Comparison of ENCODE assay signal across 23 cellular contexts in the genomic region with DNA sequence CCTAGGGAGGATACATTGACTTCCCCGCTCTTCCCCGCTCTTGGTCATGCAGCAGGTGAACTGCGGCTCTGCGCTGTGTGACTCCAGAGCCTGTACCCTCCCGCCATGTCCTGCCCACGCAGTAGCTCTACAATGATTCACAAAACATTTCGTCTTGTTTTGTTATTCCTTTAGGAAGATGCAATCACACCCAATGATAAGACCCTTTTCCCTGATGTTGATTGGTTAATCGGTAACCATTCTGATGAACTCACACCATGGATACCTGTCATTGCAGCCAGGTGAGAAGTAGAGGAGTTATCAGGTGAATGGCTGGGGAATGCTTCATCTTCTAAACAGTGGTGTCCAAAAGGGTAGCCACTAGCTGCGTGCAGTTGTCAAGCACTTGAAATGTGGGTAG. TPM values are rescaled to one million over a fixed set of nuclear protein-coding genes. Genes with fewer than 3 reads are reported as not detected.
DNase-seq lines count a peak whose midpoint lies in the region; ATAC-seq and TF ChIP-seq lines count a peak whose summit lies in the region.
"Had no signal": no experiment of that assay in that cellular context is flagged by ENCODE, and none has a peak within 500 bp of the region (broad histone marks: within the 10 kb centered on the region; RNA-seq: fewer than 3 reads in every experiment).

No MANE protein-coding gene starts in this region.

- intact Hi-C loops in Caco-2 (cut with micrococcal nuclease; ENCODE audit: unreplicated experiment), result loop anchor here (5.0 kb wide), 1 partner anchor 68 kb away; no protein-coding TSS in a partner anchor
- intact Hi-C loops in esophagus muscularis mucosa (cut with DNase I), result no loop called here

- H3K27me3 Mint-ChIP-seq in Caco-2 (ENCODE audit: insufficient read depth, unreplicated experiment) (no peaks in the 10 kb centered on the region), WTC11 (ENCODE audit: low read depth) (no peaks in the 10 kb centered on the region), type B pancreatic cell (no peaks in the 10 kb centered on the region), chondrocyte (ENCODE audit: low read depth) (no peaks in the 10 kb centered on the region)
- H3K27me3 Mint-ChIP-seq: B cell; CD4-positive, alpha-beta T cell had no signal

- H2BK5ac ChIP-seq in trophoblast cell (ENCODE audit: low read depth, low read length, poor library complexity), result no peak overlapping the region

- H3K27ac Mint-ChIP-seq in Caco-2 (ENCODE audit: unreplicated experiment) (peak overlapping the region; percentile 77), WTC11 (peak overlapping the region; percentile 25; the same call in 1 of the 2 replicates), type B pancreatic cell (peak overlapping the region; percentile 72), chondrocyte (ENCODE audit: unreplicated experiment) (no peak overlapping the region)
- H3K27ac Mint-ChIP-seq: B cell; CD4-positive, alpha-beta T cell; CD8-positive, alpha-beta T cell had no signal

- no peak for ATAC-seq in WTC11
- ATAC-seq: A549; CD8-positive, alpha-beta T cell; GM12878 had no signal

- no peak for TF ChIP-seq POLR2A in esophagus muscularis mucosa (IDR thresholded peaks at IDR 0.05; ENCODE audit: low read depth)

- H3K36me3 Mint-ChIP-seq in Caco-2 (ENCODE audit: insufficient read depth, unreplicated experiment) (peaks cover 22% of the 10 kb centered on the region), WTC11 (peaks cover 28% of the 10 kb centered on the region), type B pancreatic cell (peaks cover 14% of the 10 kb centered on the region), chondrocyte (ENCODE audit: low read depth) (peaks cover 16% of the 10 kb centered on the region)

- H3K79me2 ChIP-seq in trophoblast cell (ENCODE audit: control insufficient read depth, insufficient read depth, low read length, poor library complexity), result no peaks in the 10 kb centered on the region

- H3K27me3 ChIP-seq in Caco-2 (replicated peaks; ENCODE audit: control insufficient read depth, insufficient read depth, low read length) (no peaks in the 10 kb centered on the region), trophoblast cell (ENCODE audit: insufficient read depth, low read length) (no peaks in the 10 kb centered on the region), esophagus muscularis mucosa (no peaks in the 10 kb centered on the region), SJCRH30 (no peaks in the 10 kb centered on the region)
- H3K27me3 ChIP-seq: BLaER1 treated with 17β-estradiol and CSF1 and Interleukin-3, amounts not matched to agents 10 nM and 100 nM had no signal

- no peak overlapping the region for H3K14ac ChIP-seq in trophoblast cell (ENCODE audit: low read length)

- H3K23ac ChIP-seq in trophoblast cell (ENCODE audit: low read length), result no peak overlapping the region

- POLR2A ChIA-PET in Caco-2 (lab: Charles Lee) (no interaction called here), WTC11 (lab: Charles Lee) (no interaction called here)

- no TSS peak for BruUV-seq in Caco-2 (replicated peaks; lab: Mats Ljungman, UMichigan)

- no peak overlapping the region for H2AK5ac ChIP-seq in trophoblast cell (ENCODE audit: low read length)

- H4K8ac ChIP-seq in trophoblast cell (ENCODE audit: low read depth, low read length), result no peak overlapping the region

- no peak overlapping the region for H2BK12ac ChIP-seq in trophoblast cell (ENCODE audit: low read length)

- H4K12ac ChIP-seq in trophoblast cell (ENCODE audit: low read depth, low read length), result no peak overlapping the region

- H4K91ac ChIP-seq in trophoblast cell (ENCODE audit: low read depth, low read length), result no peak overlapping the region

- H3K4me3 Mint-ChIP-seq in Caco-2 (ENCODE audit: unreplicated experiment), result no peak overlapping the region
- no peak overlapping the region for H3K4me3 Mint-ChIP-seq in WTC11
- H3K4me3 Mint-ChIP-seq in type B pancreatic cell, result no peak overlapping the region
- H3K4me3 Mint-ChIP-seq in chondrocyte (ENCODE audit: unreplicated experiment), result no peak overlapping the region
- H3K4me3 Mint-ChIP-seq: B cell; CD4-positive, alpha-beta T cell; CD8-positive, alpha-beta T cell had no signal

- TF ChIP-seq CTCF in Caco-2 (IDR thresholded peaks at IDR 0.05; ENCODE audit: insufficient read depth in 1 of 2, low read depth in 1 of 2, low read length in 1 of 2, severe bottlenecking in 1 of 2, unreplicated experiment in 1 of 2) (no peak), WTC11 (IDR thresholded peaks at IDR 0.05) (no peak), type B pancreatic cell (conservative IDR thresholded peaks at IDR 0.05) (no peak), esophagus muscularis mucosa (IDR thresholded peaks at IDR 0.05) (no peak), chondrocyte (IDR thresholded peaks at IDR 0.05) (no peak)

- no peak overlapping the region for H3K9ac ChIP-seq in trophoblast cell (ENCODE audit: low read length)
- H3K9ac ChIP-seq: BLaER1 treated with 17β-estradiol and CSF1 and Interleukin-3, amounts not matched to agents 10 nM and 100 nM had no signal

- no peak overlapping the region for H3K4me2 ChIP-seq in trophoblast cell (ENCODE audit: low read length)
- H3K4me2 ChIP-seq: A549; BLaER1 treated with 17β-estradiol and CSF1 and Interleukin-3, amounts not matched to agents 10 nM and 100 nM had no signal

- WGBS in trophoblast cell (ENCODE audit: extremely low coverage, insufficient coverage, insufficient read length), result no CpG with 5 or more reads among the region's 9 CpGs
- 95% methylated on average over 9 of the region's 9 CpGs for WGBS in esophagus muscularis mucosa

- H3K4me3 ChIP-seq in Caco-2 (ENCODE audit: low read depth, low read length), result no peak overlapping the region
- no peak overlapping the region for H3K4me3 ChIP-seq in trophoblast cell (ENCODE audit: low read depth, low read length)
- H3K4me3 ChIP-seq in esophagus muscularis mucosa, result no peak overlapping the region
- no peak overlapping the region for H3K4me3 ChIP-seq in SJCRH30
- H3K4me3 ChIP-seq: A549; BLaER1 treated with 17β-estradiol and CSF1 and Interleukin-3, amounts not matched to agents 10 nM and 100 nM; GM12878 had no signal

- H3K4me1 ChIP-seq in Caco-2, result peaks cover 21% of the 10 kb centered on the region
- peaks cover 2 to 8% of the 10 kb centered on the region in 2 experiments for H3K4me1 ChIP-seq in trophoblast cell (ENCODE audit: control insufficient read depth in 1 of 2, insufficient read depth in 2 of 2, low read length in 2 of 2)
- H3K4me1 ChIP-seq in esophagus muscularis mucosa, result peaks cover 0 to 4% (median 0%) of the 10 kb centered on the region in 4 donors
- H3K4me1 ChIP-seq in SJCRH30, result 0 out of 2 replicates have a peak, but pooled peaks cover under 1% of the 10 kb centered on the region

- H3K4me1 Mint-ChIP-seq in Caco-2 (ENCODE audit: low read depth, unreplicated experiment) (peaks cover 17% of the 10 kb centered on the region), WTC11 (peaks cover 5% of the 10 kb centered on the region; the same call in 1 of the 2 replicates), type B pancreatic cell (ENCODE audit: unreplicated experiment) (peaks cover 11% of the 10 kb centered on the region), chondrocyte (ENCODE audit: low read depth) (peaks cover 16% of the 10 kb centered on the region)

- CTCF ChIA-PET in Caco-2 (lab: Charles Lee), result no interaction called here
- CTCF ChIA-PET in WTC11 (lab: Charles Lee), result interaction anchor here (1.4 to 1.9 kb wide), 2 partner anchors 83 to 144 kb away, joined by 4 to 5 read pairs; no protein-coding TSS in a partner anchor

- H3K36me3 ChIP-seq in Caco-2 (ENCODE audit: control insufficient read depth, insufficient read depth, low read length) (peaks cover 2% of the 10 kb centered on the region; the same call in 1 of the 2 replicates), trophoblast cell (ENCODE audit: control insufficient read depth in 1 of 2, insufficient read depth in 2 of 2, low read length in 2 of 2) (peaks cover 23 to 35% of the 10 kb centered on the region in 2 experiments), esophagus muscularis mucosa (peaks cover 45 to 100% (median 80%) of the 10 kb centered on the region in 4 donors), SJCRH30 (peaks cover 19% of the 10 kb centered on the region)

- H3K9me3 Mint-ChIP-seq in Caco-2 (ENCODE audit: unreplicated experiment), result no peaks in the 10 kb centered on the region
- H3K9me3 Mint-ChIP-seq in WTC11, result no peaks in the 10 kb centered on the region
- no peaks in the 10 kb centered on the region for H3K9me3 Mint-ChIP-seq in type B pancreatic cell
- no peaks in the 10 kb centered on the region for H3K9me3 Mint-ChIP-seq in chondrocyte (ENCODE audit: low read depth)
- H3K9me3 Mint-ChIP-seq: CD4-positive, alpha-beta T cell; CD8-positive, alpha-beta T cell had no signal

- no peak for TF ChIP-seq EP300 in esophagus muscularis mucosa (IDR thresholded peaks at IDR 0.05)

- H3K9me3 ChIP-seq in Caco-2 (no peaks in the 10 kb centered on the region), trophoblast cell (ENCODE audit: insufficient read depth, low read depth, low read length) (no peaks in the 10 kb centered on the region), esophagus muscularis mucosa (no peaks in the 10 kb centered on the region), SJCRH30 (replicated peaks) (no peaks in the 10 kb centered on the region)
- H3K9me3 ChIP-seq: A549; BLaER1 treated with 17β-estradiol and CSF1 and Interleukin-3, amounts not matched to agents 10 nM and 100 nM had no signal

- H3K18ac ChIP-seq in trophoblast cell (ENCODE audit: low read length), result no peak overlapping the region

- DNase-seq in Caco-2 (no peak), WTC11 (ENCODE audit: low spot score) (no peak), trophoblast cell (peak; percentile 80 to 91), type B pancreatic cell (ENCODE audit: extremely low spot score, unreplicated experiment) (no peak), esophagus muscularis mucosa (ENCODE audit: extremely low spot score) (no peak), SJCRH30 (no peak), chondrocyte (ENCODE audit: low spot score) (no peak)
- DNase-seq: AML-193; CD4-positive, alpha-beta T cell; CD8-positive, alpha-beta T cell; DMS 273 treated with DMSO at 0.1 percent for 48 hours; DMS153; DMS53; DMS79; DND-41; EL; GDM1 had no signal

- H3K27ac ChIP-seq in trophoblast cell (ENCODE audit: low read depth, low read length) (no peak overlapping the region), esophagus muscularis mucosa (replicated peaks in 1 of 4) (no peak overlapping the region), SJCRH30 (no peak overlapping the region)
- H3K27ac ChIP-seq: 22Rv1; A549; BLaER1 treated with 17β-estradiol and CSF1 and Interleukin-3, amounts not matched to agents 10 nM and 100 nM; C4-2B had no signal

- H2BK120ac ChIP-seq in trophoblast cell (ENCODE audit: insufficient read depth, low read length, poor library complexity), result no peak overlapping the region

- peaks cover 5% of the 10 kb centered on the region for H3K79me1 ChIP-seq in trophoblast cell (ENCODE audit: low read length)

- no peak overlapping the region for H2AFZ ChIP-seq in trophoblast cell (ENCODE audit: insufficient read depth, low read length, poor library complexity)

- H3K4ac ChIP-seq in trophoblast cell (ENCODE audit: low read depth, low read length), result no peak overlapping the region

RNA-seq across cellular contexts. Expression of a gene that starts 23.2 kb away (rescaled TPM):
- 22.3 and 23.4 TPM in 2 replicates for total RNA-seq in Caco-2 (2022)
- 25.6 to 29.6 TPM (median 28.4 TPM) in 3 replicates for total RNA-seq in WTC11 (2021)
- polyA plus RNA-seq in trophoblast cell (2013), result 16.7 and 17.7 TPM in 2 replicates
- total RNA-seq in type B pancreatic cell (ENCODE audit: low replicate concordance), result 32.3 and 33.5 TPM in 2 replicates
- 10 to 100 TPM; 14.6 to 21.6 (median 19.4) TPM for total RNA-seq in esophagus muscularis mucosa
- 13.5 and 14.3 TPM in 2 replicates for total RNA-seq in SJCRH30 (2014; rRNA removed; shearing (Covaris generic))
- total RNA-seq in chondrocyte, result 12.4 to 18.0 TPM (median 15.6 TPM) in 3 replicates

RNA-seq across cellular contexts. Expression of a gene that starts 23.3 kb away (rescaled TPM):
- total RNA-seq in Caco-2 (2022), result 11.5 and 14.1 TPM in 2 replicates
- total RNA-seq in WTC11 (2021), result 10.6 to 10.7 TPM (median 10.6 TPM) in 3 replicates
- polyA plus RNA-seq in trophoblast cell (2013), result 21.5 and 23.3 TPM in 2 replicates
- 34.0 and 43.8 TPM in 2 replicates for total RNA-seq in type B pancreatic cell (ENCODE audit: low replicate concordance)
- 10 to 100 TPM; 32.0 to 77.2 (median 43.8) TPM for total RNA-seq in esophagus muscularis mucosa
- total RNA-seq in SJCRH30 (2014; rRNA removed; shearing (Covaris generic)), result 20.0 and 21.4 TPM in 2 replicates
- 34.8 to 51.6 TPM (median 44.0 TPM) in 3 replicates for total RNA-seq in chondrocyte

Comparison
In these comparisons a context has a peak if more than half of its experiments do, and no peak if none do; other contexts are left out.
1. DNase-seq: peak in trophoblast cell (2 of 2); none in Caco-2 (0 of 2), WTC11 (single experiment), type B pancreatic cell (single experiment), esophagus muscularis mucosa (single experiment), SJCRH30 (0 of 2) and chondrocyte (single experiment).